Comparison of ENCODE assay signal across 10 cellular contexts in the genomic region with DNA sequence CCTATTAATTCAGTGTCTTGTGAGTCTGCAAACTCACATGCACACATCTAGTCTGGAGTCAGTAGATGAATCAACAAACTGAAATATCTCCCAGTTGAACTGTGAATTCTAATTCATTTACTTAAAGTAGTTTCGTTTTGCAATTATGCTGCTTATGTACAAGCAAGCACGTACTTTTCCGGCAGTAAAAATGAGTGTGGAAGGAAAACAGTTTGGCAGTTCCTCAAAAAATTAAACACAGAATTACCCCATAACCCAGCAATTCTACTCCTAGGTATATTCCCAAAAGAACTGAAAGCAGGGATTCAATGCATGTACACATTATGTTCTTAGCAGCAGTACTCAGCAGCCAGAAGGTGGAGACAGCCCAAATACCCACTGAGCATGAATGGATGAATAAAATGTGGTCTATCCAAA. TPM values are rescaled to one million over a fixed set of nuclear protein-coding genes. Genes with fewer than 3 reads are reported as not detected.
DNase-seq lines count a peak whose midpoint lies in the region; ATAC-seq and TF ChIP-seq lines count a peak whose summit lies in the region.
"Had no signal": no experiment of that assay in that cellular context is flagged by ENCODE, and none has a peak within 500 bp of the region (broad histone marks: within the 10 kb centered on the region; RNA-seq: fewer than 3 reads in every experiment).

No MANE protein-coding gene starts in this region.

- no peak overlapping the region for H3K4me2 ChIP-seq in mesenchymal stem cell (ENCODE audit: low read length, poor library complexity, severe bottlenecking)

- H3K4me1 ChIP-seq in adipocyte (ENCODE audit: control insufficient read depth, insufficient read depth, low read length) (peaks cover 30% of the 10 kb centered on the region), mesenchymal stem cell (ENCODE audit: control insufficient read depth, insufficient read depth, low read depth, low read length) (peaks cover 12% of the 10 kb centered on the region), testis (peaks cover 20% of the 10 kb centered on the region)

- no peak overlapping the region for H3K4ac ChIP-seq in mesenchymal stem cell (ENCODE audit: low read depth in 1 of 2, low read length in 2 of 2)

- intact Hi-C loops in testis (cut with DNase I; ENCODE audit: low total_unique reads) = no loop called here

- H3K27ac ChIP-seq in mesenchymal stem cell (ENCODE audit: low read length, poor library complexity, severe bottlenecking) (no peak overlapping the region), testis (no peak overlapping the region)

- 98% methylated on average over 3 of the region's 3 CpGs for WGBS in mesenchymal stem cell
- WGBS in testis, 2 donors = 36 to 39% methylated on average over 3 of the region's 3 CpGs

- TF ChIP-seq POLR2A in testis (IDR thresholded peaks at IDR 0.05) = no peak

- H3K9me3 ChIP-seq in adipocyte (ENCODE audit: control insufficient read depth, low read length) (no peaks in the 10 kb centered on the region), mesenchymal stem cell (ENCODE audit: control insufficient read depth, low read length) (no peaks in the 10 kb centered on the region), testis (no peaks in the 10 kb centered on the region)
- H3K9me3 ChIP-seq: gastrocnemius medialis had no signal

- H3K79me1 ChIP-seq in mesenchymal stem cell (replicated peaks; ENCODE audit: low read length, poor library complexity, severe bottlenecking) = no peaks in the 10 kb centered on the region

- no peak for ATAC-seq in HG02884 (IDR thresholded peaks at IDR 0.05; ENCODE audit: unreplicated experiment)
- no peak for ATAC-seq in HG02970 (IDR thresholded peaks at IDR 0.05; ENCODE audit: low FRiP score, unreplicated experiment)
- ATAC-seq in GM19455 (IDR thresholded peaks at IDR 0.05; ENCODE audit: unreplicated experiment) = no peak
- ATAC-seq: gastrocnemius medialis had no signal

- peak overlapping the region; percentile 22 for H3K4me3 ChIP-seq in GM12865 (ENCODE audit: low read depth, low read length)
- H3K4me3 ChIP-seq in adipocyte (ENCODE audit: low read length) = peak overlapping the region; percentile 63
- peak overlapping the region in 1 of 2 experiments; percentile 52 for H3K4me3 ChIP-seq in mesenchymal stem cell (ENCODE audit: insufficient read depth in 1 of 2, low read depth in 1 of 2, low read length in 2 of 2)
- no peak overlapping the region for H3K4me3 ChIP-seq in testis
- H3K4me3 ChIP-seq: gastrocnemius medialis had no signal

- no peak overlapping the region for H3K23ac ChIP-seq in mesenchymal stem cell (ENCODE audit: low read length in 2 of 2)

- H3K27me3 ChIP-seq in adipocyte (replicated peaks; ENCODE audit: control insufficient read depth, insufficient read depth, low read length) (no peaks in the 10 kb centered on the region), mesenchymal stem cell (ENCODE audit: control insufficient read depth in 1 of 2, insufficient read depth in 1 of 2, low read length in 2 of 2) (no peaks in the 10 kb centered on the region), testis (no peaks in the 10 kb centered on the region)
- H3K27me3 ChIP-seq: gastrocnemius medialis had no signal

- no peak overlapping the region for H2AFZ ChIP-seq in mesenchymal stem cell (ENCODE audit: low read depth, low read length)

- peak overlapping the region; percentile 6 for H3K9ac ChIP-seq in adipocyte (ENCODE audit: low read length)
- peak overlapping the region; percentile 66 for H3K9ac ChIP-seq in mesenchymal stem cell (ENCODE audit: low read length)

- no peak overlapping the region for H2BK5ac ChIP-seq in mesenchymal stem cell (ENCODE audit: low read depth, low read length, poor library complexity, severe bottlenecking)

- no peak overlapping the region for H2AK5ac ChIP-seq in mesenchymal stem cell (ENCODE audit: low read length, severe bottlenecking)

- no peak overlapping the region for H3K18ac ChIP-seq in mesenchymal stem cell (ENCODE audit: low read depth in 1 of 2, low read length in 2 of 2)

- H2BK15ac ChIP-seq in mesenchymal stem cell (ENCODE audit: low read depth, poor library complexity, severe bottlenecking) = no peak overlapping the region

- H4K91ac ChIP-seq in mesenchymal stem cell (ENCODE audit: low read length) = no peak overlapping the region

- no peak overlapping the region for H2BK12ac ChIP-seq in mesenchymal stem cell (ENCODE audit: low read length in 2 of 2)

- TF ChIP-seq CTCF in AG09319 (IDR thresholded peaks at IDR 0.05; ENCODE audit: low read depth, low read length) = peak; percentile 32
- TF ChIP-seq CTCF in GM12865 (IDR thresholded peaks at IDR 0.05; ENCODE audit: insufficient read depth, low read depth, low read length, missing control alignments) = no peak
- no peak for TF ChIP-seq CTCF in testis (IDR thresholded peaks at IDR 0.05)

- no peak overlapping the region for H4K8ac ChIP-seq in mesenchymal stem cell (ENCODE audit: low read length)

- no peak overlapping the region for H3K14ac ChIP-seq in mesenchymal stem cell (ENCODE audit: low read length in 2 of 2)

- H3K36me3 ChIP-seq in adipocyte (ENCODE audit: control insufficient read depth, insufficient read depth, low read length, severe bottlenecking) (peaks cover 3% of the 10 kb centered on the region), mesenchymal stem cell (ENCODE audit: control insufficient read depth in 1 of 2, insufficient read depth in 2 of 2, low read depth in 1 of 2, low read length in 2 of 2) (peaks cover 11% of the 10 kb centered on the region in 2 experiments), testis (ENCODE audit: low read depth, missing control alignments) (no peaks in the 10 kb centered on the region)

- no peak overlapping the region for H2BK120ac ChIP-seq in mesenchymal stem cell (ENCODE audit: low read depth, low read length)

- DNase-seq in AG09319 (ENCODE audit: extremely low read depth, low read depth) (no peak), GM12865 (ENCODE audit: low read depth) (no peak), adipocyte (ENCODE audit: low read depth) (no peak), mesenchymal stem cell (peak; percentile 35), testis (no peak)
- DNase-seq: gastrocnemius medialis, NCI-H2029 treated with DMSO at 0.1 percent for 48 hours had no signal

RNA-seq across cellular contexts. Expression of a gene that starts 49.3 kb away (rescaled TPM):
- polyA plus RNA-seq in mesenchymal stem cell (2013, experiment 1 of 2) = 252 TPM
- polyA plus RNA-seq in mesenchymal stem cell (2013, experiment 2 of 2) = 253 TPM
- total RNA-seq in testis = 100 to 1,000 TPM; 223 to 240 TPM
- 256 TPM for polyA plus RNA-seq in testis (ENCODE audit: insufficient read depth, low read depth, low replicate concordance)

Comparison
In these comparisons a context has a peak if more than half of its experiments do, and no peak if none do; other contexts are left out.
1. H3K4me3 ChIP-seq: peak in GM12865 (single experiment) and adipocyte (single experiment); none in testis (0 of 2).